ENCODE assay signal across 1 cellular context in genomic region chrX:153882086-153882498, GRCh38.
A peak's percentile ranks its signal among the peaks of the same experiment; 100 is the strongest.
TF ChIP-seq lines count a peak whose summit lies in the region.

No MANE protein-coding gene starts in this region.

TF ChIP-seq in HepG2, 621 proteins besides CTCF, POLR2A, EP300 and RAD21 (continued from another document and continues in another):
- peak; percentile 98; the same call in 1 of the 2 replicates for TF ChIP-seq PRDM4 (CRISPR knock-in tag; IDR thresholded peaks at IDR 0.05; ENCODE audit: borderline replicate concordance)
- TF ChIP-seq ZNF441 (CRISPR knock-in tag; IDR thresholded peaks at IDR 0.05; ENCODE audit: borderline replicate concordance) = no peak
- TF ChIP-seq CC2D1A (CRISPR knock-in tag; IDR thresholded peaks at IDR 0.05) = no peak
- no peak for TF ChIP-seq ZNF546 (CRISPR knock-in tag; conservative IDR thresholded peaks at IDR 0.05)
- no peak for TF ChIP-seq FLYWCH1 (CRISPR knock-in tag; IDR thresholded peaks at IDR 0.05)
- no peak for TF ChIP-seq MTF1 (CRISPR knock-in tag; IDR thresholded peaks at IDR 0.05)
- TF ChIP-seq NR2F6 (IDR thresholded peaks at IDR 0.05) = peak; percentile 80
- TF ChIP-seq NR2F6 (CRISPR knock-in tag; IDR thresholded peaks at IDR 0.05) = peak; percentile 71
- TF ChIP-seq FOSL2 (CRISPR knock-in tag; IDR thresholded peaks at IDR 0.05) = peak; percentile 53; the same call in 1 of the 2 replicates
- TF ChIP-seq ATF1 (CRISPR knock-in tag; IDR thresholded peaks at IDR 0.05) = no peak
- TF ChIP-seq CENPBD1 (CRISPR knock-in tag; IDR thresholded peaks at IDR 0.05; ENCODE audit: borderline replicate concordance, low read depth) = no peak
- TF ChIP-seq GLMP (CRISPR knock-in tag; IDR thresholded peaks at IDR 0.05; ENCODE audit: borderline replicate concordance) = no peak
- no peak for TF ChIP-seq PBX2 (CRISPR knock-in tag; IDR thresholded peaks at IDR 0.05)
- TF ChIP-seq NR2C2 (CRISPR knock-in tag; IDR thresholded peaks at IDR 0.05; ENCODE audit: borderline replicate concordance) = peak; percentile 73; the same call in 1 of the 2 replicates
- no peak for TF ChIP-seq ZFP82 (CRISPR knock-in tag; IDR thresholded peaks at IDR 0.05; ENCODE audit: borderline replicate concordance)
- no peak for TF ChIP-seq ZMYM4 (CRISPR knock-in tag; IDR thresholded peaks at IDR 0.05)
- peak; percentile 8; the same call in 1 of the 2 replicates for TF ChIP-seq POLR2G (IDR thresholded peaks at IDR 0.05; ENCODE audit: low read depth, low read length)
- TF ChIP-seq SMC3 (IDR thresholded peaks at IDR 0.05; ENCODE audit: low read length) = no peak
- no peak for TF ChIP-seq HMGA1 (CRISPR knock-in tag; conservative IDR thresholded peaks at IDR 0.05)
- no peak for TF ChIP-seq YEATS4 (CRISPR knock-in tag; IDR thresholded peaks at IDR 0.05; ENCODE audit: borderline replicate concordance)
- no peak for TF ChIP-seq NR0B2 (CRISPR knock-in tag; IDR thresholded peaks at IDR 0.05)
- 0 out of 2 replicates have a peak, but pooled peaks have one; percentile 23 for TF ChIP-seq ZNF574 (CRISPR knock-in tag; IDR thresholded peaks at IDR 0.05)
- peak; percentile 96 for TF ChIP-seq PTBP1 (IDR thresholded peaks at IDR 0.05; ENCODE audit: low read depth, low read length, poor library complexity, severe bottlenecking)
- TF ChIP-seq ISL2 (CRISPR knock-in tag; IDR thresholded peaks at IDR 0.05) = 0 out of 2 replicates have a peak, but pooled peaks have one; percentile 24
- no peak for TF ChIP-seq ZNF101 (CRISPR knock-in tag; IDR thresholded peaks at IDR 0.05; ENCODE audit: borderline replicate concordance, low read depth)
- no peak for TF ChIP-seq HOXA9 (CRISPR knock-in tag; IDR thresholded peaks at IDR 0.05; ENCODE audit: borderline replicate concordance)
- TF ChIP-seq FOXP4 (CRISPR knock-in tag; IDR thresholded peaks at IDR 0.05) = peak; percentile 43; the same call in 1 of the 2 replicates
- TF ChIP-seq ZBTB44 (CRISPR knock-in tag; IDR thresholded peaks at IDR 0.05) = no peak
- no peak for TF ChIP-seq ATF6 (CRISPR knock-in tag; conservative IDR thresholded peaks at IDR 0.05)
- 0 out of 2 replicates have a peak, but pooled peaks have one; percentile 17 for TF ChIP-seq SOX5 (CRISPR knock-in tag; IDR thresholded peaks at IDR 0.05; ENCODE audit: borderline replicate concordance)
- TF ChIP-seq THAP7 (CRISPR knock-in tag; IDR thresholded peaks at IDR 0.05) = no peak
- no peak for TF ChIP-seq CREM (IDR thresholded peaks at IDR 0.05)
- TF ChIP-seq CREM (CRISPR knock-in tag; IDR thresholded peaks at IDR 0.05) = no peak
- TF ChIP-seq MXD3 (CRISPR knock-in tag; IDR thresholded peaks at IDR 0.05) = no peak
- peak; percentile 62; the same call in 1 of the 2 replicates for TF ChIP-seq ETV5 (CRISPR knock-in tag; IDR thresholded peaks at IDR 0.05; ENCODE audit: borderline replicate concordance)
- no peak for TF ChIP-seq ATRX (CRISPR knock-in tag; IDR thresholded peaks at IDR 0.05; ENCODE audit: borderline replicate concordance)
- TF ChIP-seq E2F1 (CRISPR knock-in tag; IDR thresholded peaks at IDR 0.05) = no peak
- TF ChIP-seq TAF15 (IDR thresholded peaks at IDR 0.05; ENCODE audit: low read depth, low read length, poor library complexity, severe bottlenecking) = no peak
- TF ChIP-seq ZNF513 (CRISPR knock-in tag; conservative IDR thresholded peaks at IDR 0.05) = no peak
- TF ChIP-seq SIX4 (CRISPR knock-in tag; IDR thresholded peaks at IDR 0.05) = no peak
